8 cellular contexts compared by ENCODE assay signal in the genomic region with DNA sequence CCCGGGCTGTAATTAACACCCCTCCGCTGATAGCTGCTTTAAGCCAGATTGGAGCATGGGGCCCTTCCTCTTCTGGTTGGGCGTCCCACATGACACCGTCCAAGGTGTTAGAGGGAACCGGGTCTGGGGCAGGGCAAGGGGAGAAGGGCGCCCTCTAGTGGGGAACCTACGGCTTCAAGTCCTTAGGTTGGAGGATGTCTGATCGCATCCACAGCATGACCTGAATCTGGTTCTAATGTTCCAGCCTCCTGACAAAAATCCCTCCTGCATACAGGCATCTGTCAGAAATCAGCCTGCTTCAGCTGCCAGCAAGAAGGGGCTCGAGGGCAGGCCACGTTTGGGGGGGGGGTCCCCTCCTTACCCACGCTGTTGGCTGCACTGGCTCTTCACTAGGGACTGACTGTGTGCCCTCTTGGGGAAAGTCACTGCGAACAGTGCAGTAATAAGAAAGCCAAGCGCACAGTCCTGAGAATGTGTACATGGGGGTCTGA.
DNase-seq lines count a peak whose midpoint lies in the region; ATAC-seq and TF ChIP-seq lines count a peak whose summit lies in the region.

No MANE protein-coding gene starts in this region.

- CTCF ChIA-PET in activated CD4-positive, alpha-beta T cell treated with anti-CD3 and anti-CD28 coated beads for 36 hours (lab: Charles Lee) = interaction anchor here (0.6 to 1.9 kb wide), 9 partner anchors 11 to 1205 kb away, joined by 3 to 5 read pairs (median 3); no protein-coding TSS in a partner anchor

- no peaks in the 10 kb centered on the region for H3F3A ChIP-seq in neural cell (ENCODE audit: insufficient read depth, low read length, poor library complexity, severe bottlenecking)

- H3K36me3 Mint-ChIP-seq in activated CD4-positive, alpha-beta T cell treated with anti-CD3 and anti-CD28 coated beads for 36 hours (ENCODE audit: low read depth) = no peaks in the 10 kb centered on the region

- no peaks in the 10 kb centered on the region for H3K9me3 ChIP-seq in neural cell (ENCODE audit: low read length)

- H3K27me3 ChIP-seq in neural cell (ENCODE audit: insufficient read depth, low read depth, low read length) = no peaks in the 10 kb centered on the region

- no peak overlapping the region for H3K4me3 ChIP-seq in NB4 (ENCODE audit: low read depth, low read length)
- no peak overlapping the region for H3K4me3 ChIP-seq in neural cell (ENCODE audit: low read length)

- no peaks in the 10 kb centered on the region for H3K79me2 ChIP-seq in neural cell (replicated peaks; ENCODE audit: insufficient read depth, low read length)

- H3K27me3 Mint-ChIP-seq in activated CD4-positive, alpha-beta T cell treated with anti-CD3 and anti-CD28 coated beads for 36 hours = no peaks in the 10 kb centered on the region

- no peak overlapping the region for H2AFZ ChIP-seq in neural cell (ENCODE audit: low read depth, low read length)

- no peak overlapping the region for H3K4me2 ChIP-seq in neural cell (ENCODE audit: low read length)

- DNase-seq in SIG-M5 treated with dmso at 0.1 percent for 504 hours (lab: John Stamatoyannopoulos, UW; ENCODE audit: unreplicated experiment) (peak; percentile 15), SIG-M5 (lab: John Stamatoyannopoulos, UW) (no peak), NB4 (ENCODE audit: low read depth) (peak; percentile 76)
- peak; percentile 76 for DNase-seq in activated CD4-positive, alpha-beta T cell treated with anti-CD3 and anti-CD28 coated beads for 36 hours

- POLR2A ChIA-PET in activated CD4-positive, alpha-beta T cell treated with anti-CD3 and anti-CD28 coated beads for 36 hours (lab: Charles Lee) = no interaction called here

- H3K36me3 ChIP-seq in neural cell (ENCODE audit: insufficient read depth, low read length) = no peaks in the 10 kb centered on the region

- no peak overlapping the region for H3K4me3 Mint-ChIP-seq in activated CD4-positive, alpha-beta T cell treated with anti-CD3 and anti-CD28 coated beads for 36 hours

- TF ChIP-seq POLR2A in NB4 (IDR thresholded peaks at IDR 0.05; ENCODE audit: extremely low read depth, insufficient read length) = no peak

- ATAC-seq in activated CD4-positive, alpha-beta T cell treated with anti-CD3 and anti-CD28 coated beads for 36 hours = peak; percentile 74
- ATAC-seq in esophagus mucosa (peak; percentile 83), GM21515 (IDR thresholded peaks at IDR 0.05; ENCODE audit: unreplicated experiment) (no peak), HG03354 (IDR thresholded peaks at IDR 0.05; ENCODE audit: poor library complexity, severe bottlenecking, unreplicated experiment) (no peak)

- peak; percentile 47 for TF ChIP-seq RAD21 in neural cell (conservative IDR thresholded peaks at IDR 0.05)

- H3K9me3 Mint-ChIP-seq in activated CD4-positive, alpha-beta T cell treated with anti-CD3 and anti-CD28 coated beads for 36 hours (ENCODE audit: low read depth) = no peaks in the 10 kb centered on the region

- intact Hi-C loops in activated CD4-positive, alpha-beta T cell treated with anti-CD3 and anti-CD28 coated beads for 36 hours (cut with DNase I, micrococcal nuclease) = loop anchor here in 1 of 2 experiments (1.0 to 5.0 kb wide), 3 partner anchors 183 to 418 kb away; a partner anchor contains a TSS

- TF ChIP-seq CTCF in NB4 (IDR thresholded peaks at IDR 0.05; ENCODE audit: low read depth, low read length) = peak; percentile 78
- peak; percentile 62 for TF ChIP-seq CTCF in neural cell (IDR thresholded peaks at IDR 0.05; ENCODE audit: poor library complexity, severe bottlenecking)

- H3K4me1 Mint-ChIP-seq in activated CD4-positive, alpha-beta T cell treated with anti-CD3 and anti-CD28 coated beads for 36 hours = no peaks in the 10 kb centered on the region

- no peak for TF ChIP-seq EP300 in neural cell (conservative IDR thresholded peaks at IDR 0.05; ENCODE audit: poor library complexity, severe bottlenecking)

- H3K27ac Mint-ChIP-seq in activated CD4-positive, alpha-beta T cell treated with anti-CD3 and anti-CD28 coated beads for 36 hours = no peak overlapping the region

- no peak overlapping the region for H3K27ac ChIP-seq in neural cell (ENCODE audit: low read length)

- H3K9ac ChIP-seq in neural cell (ENCODE audit: low read length) = no peak overlapping the region

- H3K9me2 ChIP-seq in neural cell (ENCODE audit: insufficient read depth, low read length) = no peaks in the 10 kb centered on the region

- no peaks in the 10 kb centered on the region for H4K20me1 ChIP-seq in neural cell (ENCODE audit: insufficient read depth)

TF ChIP-seq in neural cell, 6 proteins besides CTCF, POLR2A, EP300 and RAD21:
- no peak for TF ChIP-seq MXI1 (conservative IDR thresholded peaks at IDR 0.05; ENCODE audit: poor library complexity, severe bottlenecking)
- peak; percentile 59 for TF ChIP-seq SMC3 (conservative IDR thresholded peaks at IDR 0.05; ENCODE audit: poor library complexity)

Comparison
In these comparisons a context has a peak if more than half of its experiments do, and no peak if none do; other contexts are left out.
1. ATAC-seq: peak in activated CD4-positive, alpha-beta T cell treated with anti-CD3 and anti-CD28 coated beads for 36 hours (single experiment) and esophagus mucosa (single experiment); none in GM21515 (single experiment) and HG03354 (single experiment).